ENCODE assay signal across 36 cellular contexts in genomic region chr9:107744873-107745272, GRCh38.
"Had no signal": no experiment of that assay in that cellular context is flagged by ENCODE, and none has a peak within 500 bp of the region (broad histone marks: within the 10 kb centered on the region; RNA-seq: fewer than 3 reads in every experiment).

No MANE protein-coding gene starts in this region.

- H3K4me3 ChIP-seq: adrenal gland, body of pancreas, breast epithelium, coronary artery, PC-9 had no signal

- H3K27me3 ChIP-seq: adrenal gland, body of pancreas, breast epithelium had no signal

- H3K36me3 ChIP-seq: adrenal gland, breast epithelium had no signal

- H3K27me3 Mint-ChIP-seq: activated CD8-positive, alpha-beta T cell treated with anti-CD3 and anti-CD28 coated beads for 36 hours had no signal

- H2AFZ ChIP-seq: PC-9 had no signal

- H3K9me3 Mint-ChIP-seq: activated B cell treated with CpG ODN at 0.5 μM for 24 hours; activated CD8-positive, alpha-beta T cell treated with anti-CD3 and anti-CD28 coated beads for 36 hours; activated naive CD4-positive, alpha-beta T cell treated with anti-CD3 and anti-CD28 coated beads for 36 hours; activated T-helper 2 cell treated with anti-CD3 and anti-CD28 coated beads, Interferon-gamma antibody, Interleukin-2, Interleukin-4, amounts not matched to agents 10 μg/mL and 5 μg/mL and 100 μg/mL, durations not matched to agents 14 hours and 24 hours and 36 hours had no signal

- ATAC-seq: activated CD8-positive, alpha-beta T cell treated with anti-CD3 and anti-CD28 coated beads for 36 hours; activated naive CD4-positive, alpha-beta T cell treated with anti-CD3 and anti-CD28 coated beads, Interleukin-2, amount 50 U/mL, for 72 hours; activated T-cell treated with anti-CD3 and anti-CD28 coated beads, Interleukin-2, amount 50 U/mL, for 72 hours; body of pancreas; Right ventricle myocardium inferior had no signal

- H3K4me1 Mint-ChIP-seq: activated B cell treated with CpG ODN at 0.5 μM for 24 hours had no signal

- H3K27ac Mint-ChIP-seq: activated B cell treated with CpG ODN at 0.5 μM for 24 hours; activated CD8-positive, alpha-beta T cell treated with anti-CD3 and anti-CD28 coated beads for 36 hours; activated naive CD4-positive, alpha-beta T cell treated with anti-CD3 and anti-CD28 coated beads for 36 hours; activated naive CD4-positive, alpha-beta T cell treated with anti-CD3 and anti-CD28 coated beads, Interleukin-2, amount 50 U/mL, for 72 hours; activated T-cell treated with anti-CD3 and anti-CD28 coated beads, Interleukin-2, amount 50 U/mL, for 72 hours; activated T-helper 2 cell treated with anti-CD3 and anti-CD28 coated beads, Interferon-gamma antibody, Interleukin-2, Interleukin-4, amounts not matched to agents 10 μg/mL and 5 μg/mL and 100 μg/mL, durations not matched to agents 14 hours and 24 hours and 36 hours had no signal

- H3K27ac ChIP-seq: adrenal gland, body of pancreas, breast epithelium, coronary artery, PC-9, RWPE1, VCaP had no signal

- H3K4me3 Mint-ChIP-seq: activated B cell treated with CpG ODN at 0.5 μM for 24 hours; activated CD8-positive, alpha-beta T cell treated with anti-CD3 and anti-CD28 coated beads for 36 hours; activated naive CD4-positive, alpha-beta T cell treated with anti-CD3 and anti-CD28 coated beads for 36 hours; activated T-cell treated with anti-CD3 and anti-CD28 coated beads, Interleukin-2, amount 50 U/mL, for 72 hours had no signal

- H3K4me2 ChIP-seq: PC-9 had no signal

- H3K36me3 Mint-ChIP-seq: activated naive CD4-positive, alpha-beta T cell treated with anti-CD3 and anti-CD28 coated beads, Interleukin-2, amount 50 U/mL, for 72 hours had no signal

- DNase-seq: activated B cell treated with CpG ODN at 0.5 μM for 24 hours; activated CD4-positive, alpha-beta T cell treated with anti-CD3 and anti-CD28 coated beads for 4 hours; activated CD4-positive, CD25-positive, alpha-beta regulatory T cell treated with anti-CD3 and anti-CD28 coated beads, Interleukin-2, amount 50 U/mL, for 72 hours; activated CD8-positive, alpha-beta T cell treated with anti-CD3 and anti-CD28 coated beads for 36 hours; activated gamma-delta T cell treated with Interleukin-2 at 50 U/mL for 16 hours; activated naive CD4-positive, alpha-beta T cell treated with anti-CD3 and anti-CD28 coated beads for 36 hours; activated T-cell treated with anti-CD3 and anti-CD28 coated beads, Interleukin-2, amount 50 U/mL, for 1 hour; activated T-cell treated with anti-CD3 and anti-CD28 coated beads, Interleukin-2, amount 50 U/mL, for 72 hours; adrenal gland; body of pancreas; MM.1S; MV-4-11; NCI-H1092 treated with DMSO at 0.1 percent for 48 hours; NCI-H1417; NCI-H146; NCI-H187; NCI-H2029 treated with DMSO at 0.1 percent for 48 hours; NCI-H2107; NCI-H2171; NCI-H2227 treated with DMSO at 0.1 percent for 48 hours; NCI-H446 treated with DMSO at 0.1 percent for 48 hours; NCI-H524; NCI-H748 treated with DMSO at 0.1 percent for 48 hours; PC-9; SIG-M5; SW 1271; T-helper 1 cell; T-helper 2 cell; T-helper 9 cell had no signal

- H3K9me3 ChIP-seq: adrenal gland, body of pancreas, breast epithelium had no signal
